In genomic region chr3:147702499-147702898, GRCh38 we compare ENCODE assay signal across 19 cellular contexts.
"Had no signal": no experiment of that assay in that cellular context is flagged by ENCODE, and none has a peak within 500 bp of the region (broad histone marks: within the 10 kb centered on the region; RNA-seq: fewer than 3 reads in every experiment).

No MANE protein-coding gene starts in this region.

- H3K27me3 ChIP-seq: adrenal gland, cardiac muscle cell, foreskin keratinocyte, left lung, neural progenitor cell, spleen, thyroid gland, upper lobe of right lung had no signal

- DNase-seq: activated CD4-positive, alpha-beta T cell treated with anti-CD3 and anti-CD28 coated beads, Interleukin-2, amount 50 U/mL, for 1 hour; activated CD4-positive, CD25-positive, alpha-beta regulatory T cell treated with anti-CD3 and anti-CD28 coated beads, Interleukin-2, amount 50 U/mL, for 72 hours; activated CD8-positive, alpha-beta T cell treated with anti-CD3 and anti-CD28 coated beads, Interleukin-2, amount 10 ng/mL, durations not matched to agents 7 days and 5 days; activated T-cell treated with anti-CD3 and anti-CD28 coated beads, Interleukin-2, amount 50 U/mL, for 1 hour; adrenal gland; effector memory CD4-positive, alpha-beta T cell; foreskin keratinocyte; left lung; naive thymus-derived CD8-positive, alpha-beta T cell; spleen; stimulated activated CD4-positive, alpha-beta T cell treated with anti-CD3 and anti-CD28 coated beads, Interleukin-4, amount 100 ng/mL, for 1 hour; stimulated activated naive CD4-positive, alpha-beta T cell treated with Interleukin-2 at 50 U/mL for 16 hours; T-helper 1 cell; thyroid gland; upper lobe of right lung; WERI-Rb-1 had no signal

- H3K9ac ChIP-seq: neural progenitor cell had no signal

- H3K4me1 ChIP-seq: foreskin keratinocyte, left lung, neural progenitor cell, spleen, thyroid gland, upper lobe of right lung had no signal

- H2AFZ ChIP-seq: neural progenitor cell had no signal

- H3K9me3 ChIP-seq: adrenal gland, left lung, spleen, thyroid gland, upper lobe of right lung had no signal

- H3K36me3 ChIP-seq: adrenal gland, cardiac muscle cell, left lung, neural progenitor cell, spleen, thyroid gland, upper lobe of right lung, WERI-Rb-1 had no signal

- H3K4me3 ChIP-seq: adrenal gland, cardiac muscle cell, left lung, neural progenitor cell, spleen, thyroid gland, upper lobe of right lung had no signal

- ATAC-seq: activated CD8-positive, alpha-beta T cell treated with anti-CD3 and anti-CD28 coated beads, Interleukin-2, amount 10 ng/mL, durations not matched to agents 7 days and 5 days; esophagus mucosa; foreskin keratinocyte; left lung; naive thymus-derived CD8-positive, alpha-beta T cell; upper lobe of right lung had no signal

- H3K4me2 ChIP-seq: neural progenitor cell had no signal

- H3K27ac ChIP-seq: adrenal gland, cardiac muscle cell, foreskin keratinocyte, left lung, neural progenitor cell, spleen, thyroid gland, upper lobe of right lung, WERI-Rb-1 had no signal
